In genomic region chr20:31967830-31968249, GRCh38 we compare ENCODE assay signal across 9 cellular contexts. TPM values are rescaled to one million over a fixed set of nuclear protein-coding genes. Genes with fewer than 3 reads are reported as not detected.
DNase-seq lines count a peak whose midpoint lies in the region; ATAC-seq and TF ChIP-seq lines count a peak whose summit lies in the region.
"Had no signal": no experiment of that assay in that cellular context is flagged by ENCODE, and none has a peak within 500 bp of the region (broad histone marks: within the 10 kb centered on the region; RNA-seq: fewer than 3 reads in every experiment).

Gene XKR7 (plus strand): TSS chr20:31968151. CDS start chr20:31968176, 25 bp downstream.

- TF ChIP-seq EP300 in SK-N-SH (IDR thresholded peaks at IDR 0.05; ENCODE audit: borderline replicate concordance in 1 of 2, low read depth in 1 of 2, low read length in 1 of 2): no peak

- H3K4me3 ChIP-seq in SK-N-SH (ENCODE audit: low read depth in 2 of 2, low read length in 1 of 2): peak within 1 kb of the TSS; percentile 55 to 56; a peak in 3 of 4 replicates
- peak within 1 kb of the TSS; percentile 15 for H3K4me3 ChIP-seq in brain microvascular endothelial cell (ENCODE audit: low read depth, low read length)
- no peak within 1 kb of the TSS for H3K4me3 ChIP-seq in parathyroid adenoma (ENCODE audit: low read depth, low read length)

- H3K9ac ChIP-seq in SK-N-SH (no peak within 1 kb of the TSS), parathyroid adenoma (no peak within 1 kb of the TSS)

- TF ChIP-seq RAD21 in SK-N-SH (IDR thresholded peaks at IDR 0.05; ENCODE audit: low read length): no peak

- peaks cover 31% of the 10 kb centered on the region for H3K27me3 ChIP-seq in SK-N-SH (ENCODE audit: insufficient read depth)
- peaks cover 30% of the 10 kb centered on the region for H3K27me3 ChIP-seq in brain microvascular endothelial cell (replicated peaks)
- peaks cover 4% of the 10 kb centered on the region for H3K27me3 ChIP-seq in parathyroid adenoma (ENCODE audit: control insufficient read depth, insufficient read depth, low read length)

- peaks cover 0 to 20% of the 10 kb centered on the region in 2 experiments; a peak in 2 of 4 replicates for H3K4me1 ChIP-seq in SK-N-SH (ENCODE audit: control insufficient read depth in 1 of 2, insufficient read depth in 2 of 2, low read depth in 1 of 2, low read length in 1 of 2)
- peaks cover 16% of the 10 kb centered on the region for H3K4me1 ChIP-seq in parathyroid adenoma

- H3K79me2 ChIP-seq in SK-N-SH (ENCODE audit: insufficient read depth) (no peaks in the 10 kb centered on the region), parathyroid adenoma (peaks cover 3% of the 10 kb centered on the region)

- H2AFZ ChIP-seq in SK-N-SH (ENCODE audit: low read depth): no peak within 1 kb of the TSS
- peak within 1 kb of the TSS; percentile 80 for H2AFZ ChIP-seq in parathyroid adenoma

- H3K4me2 ChIP-seq in SK-N-SH (peak within 1 kb of the TSS; percentile 52; the same call in 1 of the 2 replicates), parathyroid adenoma (ENCODE audit: low read length) (no peak within 1 kb of the TSS)

- H3K9me2 ChIP-seq in SK-N-SH: no peaks in the 10 kb centered on the region

- in situ Hi-C loops in brain microvascular endothelial cell (cut with HindIII; ENCODE audit: low pct_ligation_motif_present, low sequenced_read_pairs): no loop called here

- no peaks in the 10 kb centered on the region for H3F3A ChIP-seq in SK-N-SH (replicated peaks; ENCODE audit: insufficient read depth)

- CTCF ChIA-PET in SK-N-SH (lab: Yijun Ruan, JAX): interaction anchor here (1.4 to 7.9 kb wide), 6 partner anchors 16 to 146 kb away, joined by 4 to 47 read pairs (median 13); partner anchors contain the start of gene PDRG1

- DNase-seq in SK-N-SH: peak; percentile 94
- DNase-seq in NCI-H2227 (lab: John Stamatoyannopoulos, UW; ENCODE audit: unreplicated experiment): peak; percentile 69
- no peak for DNase-seq in brain microvascular endothelial cell
- DNase-seq in mesenteric fat pad (ENCODE audit: low spot score): no peak

- H3K9me3 ChIP-seq in SK-N-SH (no peaks in the 10 kb centered on the region), parathyroid adenoma (ENCODE audit: control insufficient read depth, low read length) (no peaks in the 10 kb centered on the region)

- H3K27ac ChIP-seq in SK-N-SH (ENCODE audit: low read depth in 2 of 2, low read length in 1 of 2) (peak within 1 kb of the TSS in 1 of 2 experiments; percentile 75; a peak in 2 of 4 replicates), brain microvascular endothelial cell (no peak within 1 kb of the TSS), parathyroid adenoma (peak within 1 kb of the TSS; percentile 71)

- POLR2A ChIA-PET in SK-N-SH (lab: Yijun Ruan, JAX): interaction anchor here (1.4 to 1.5 kb wide), 2 partner anchors 23 to 88 kb away, joined by 3 to 4 read pairs; no protein-coding TSS in a partner anchor

- TF ChIP-seq CTCF in SK-N-SH (IDR thresholded peaks at IDR 0.05) (no peak), brain microvascular endothelial cell (IDR thresholded peaks at IDR 0.05; ENCODE audit: low read depth, low read length, missing control alignments) (no peak), parathyroid adenoma (IDR thresholded peaks at IDR 0.05) (no peak)

- no peaks in the 10 kb centered on the region for H4K20me1 ChIP-seq in SK-N-SH (ENCODE audit: insufficient read depth)

- WGBS in SK-N-SH (ENCODE audit: low lambda C conversion rate): 13% methylated on average over 28 of the region's 38 CpGs

- ATAC-seq in SK-N-SH treated with all-trans-retinoic acid at 6 μM for 48 hours: no peak
- no peak for ATAC-seq in GM21619 (IDR thresholded peaks at IDR 0.05; ENCODE audit: unreplicated experiment)
- no peak for ATAC-seq in HG03432 (IDR thresholded peaks at IDR 0.05; ENCODE audit: unreplicated experiment)

- no peaks in the 10 kb centered on the region for H3K36me3 ChIP-seq in SK-N-SH (replicated peaks in 1 of 2; ENCODE audit: control insufficient read depth in 1 of 2, insufficient read depth in 2 of 2, low read length in 1 of 2)
- H3K36me3 ChIP-seq in brain microvascular endothelial cell (replicated peaks): no peaks in the 10 kb centered on the region
- no peaks in the 10 kb centered on the region for H3K36me3 ChIP-seq in parathyroid adenoma (ENCODE audit: control insufficient read depth, insufficient read depth, low read length)

TF ChIP-seq in SK-N-SH, 30 proteins besides CTCF, POLR2A, EP300 and RAD21:
- TF ChIP-seq GABPA (IDR thresholded peaks at IDR 0.05; ENCODE audit: low read depth): no peak
- 0 out of 2 replicates have a peak, but pooled peaks have one; percentile 4 for TF ChIP-seq REST (IDR thresholded peaks at IDR 0.05; ENCODE audit: low read depth, low read length)
- peak; percentile 45 for TF ChIP-seq ELF1 (IDR thresholded peaks at IDR 0.05)

TF ChIP-seq in SK-N-SH treated with all-trans-retinoic acid at 6 μM for 48 hours, 23 proteins besides CTCF, POLR2A, EP300 and RAD21 (continues in another document):
- TF ChIP-seq PATZ1 (CRISPR knock-in tag; IDR thresholded peaks at IDR 0.05; ENCODE audit: borderline replicate concordance) (no peak), ESRRG (CRISPR knock-in tag; IDR thresholded peaks at IDR 0.05) (no peak), ARNTL (CRISPR knock-in tag; IDR thresholded peaks at IDR 0.05; ENCODE audit: borderline replicate concordance, low read depth) (no peak), ZC3H10 (CRISPR knock-in tag; IDR thresholded peaks at IDR 0.05) (no peak), POU6F1 (CRISPR knock-in tag; IDR thresholded peaks at IDR 0.05; ENCODE audit: borderline replicate concordance, low read depth) (no peak), OSR1 (CRISPR knock-in tag; IDR thresholded peaks at IDR 0.05) (no peak), TSHZ2 (CRISPR knock-in tag; IDR thresholded peaks at IDR 0.05) (no peak), TOX (CRISPR knock-in tag; IDR thresholded peaks at IDR 0.05; ENCODE audit: borderline replicate concordance) (no peak), ZNF70 (CRISPR knock-in tag; IDR thresholded peaks at IDR 0.05) (no peak), TCF4 (CRISPR knock-in tag; IDR thresholded peaks at IDR 0.05; ENCODE audit: borderline replicate concordance) (no peak), BACH2 (CRISPR knock-in tag; IDR thresholded peaks at IDR 0.05; ENCODE audit: borderline replicate concordance) (no peak)

RNA-seq across cellular contexts. Expression of gene XKR7, which starts in this region (rescaled TPM):
- 0.02 and 0.10 TPM in 2 replicates for polyA plus RNA-seq in SK-N-SH (2012; rRNA removed)
- 0.04 and 0.14 TPM in 2 replicates for polyA plus RNA-seq in SK-N-SH (2012; cell fraction: cytosol; rRNA removed)
- polyA plus RNA-seq in SK-N-SH (2012; cell fraction: nucleus; rRNA removed): 0.18 and 0.22 TPM in 2 replicates
- total RNA-seq in mesenteric fat pad: not detected
- total RNA-seq: glomerular endothelial cell had no signal

Comparison
In these comparisons a context has a peak if more than half of its experiments do, and no peak if none do; other contexts are left out.
1. Peak in DNase-seq, H3K4me3 ChIP-seq and H3K4me2 ChIP-seq in SK-N-SH; RNA of the gene not detected or under 1 TPM.